In the genomic region with DNA sequence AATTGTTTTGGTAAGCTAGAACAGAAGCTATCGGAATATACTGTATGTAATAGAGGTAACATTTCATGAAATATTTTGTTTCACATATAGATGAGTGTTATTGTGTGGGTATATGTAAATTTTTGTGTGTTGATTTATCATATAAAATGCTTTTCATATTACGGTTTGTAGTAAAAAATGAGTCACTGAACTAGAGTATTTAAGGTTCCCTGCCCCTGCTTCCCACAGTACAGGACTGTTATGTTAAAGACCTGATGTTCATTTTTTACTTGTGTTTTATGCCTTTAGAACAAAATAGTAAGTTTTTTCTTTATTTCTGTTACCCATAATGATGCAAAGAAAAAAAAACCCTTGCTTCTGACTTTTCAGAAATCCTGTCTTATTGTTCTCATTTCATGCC, we compare ENCODE assay signal across 23 cellular contexts.
"Had no signal": no experiment of that assay in that cellular context is flagged by ENCODE, and none has a peak within 500 bp of the region (broad histone marks: within the 10 kb centered on the region; RNA-seq: fewer than 3 reads in every experiment).

No MANE protein-coding gene starts in this region.

- H3K9me3 ChIP-seq: colonic mucosa, lower lobe of right lung, testis had no signal

- DNase-seq: activated B cell treated with CpG ODN at 0.5 μM for 24 hours; activated CD4-positive, alpha-beta T cell treated with anti-CD3 and anti-CD28 coated beads for 36 hours; activated CD4-positive, alpha-beta T cell treated with anti-CD3 and anti-CD28 coated beads, Interleukin-2, amount 50 U/mL, for 4 hours; activated effector memory CD4-positive, alpha-beta T cell treated with Interleukin-2 at 50 U/mL for 16 hours; activated naive CD4-positive, alpha-beta T cell treated with anti-CD3 and anti-CD28 coated beads, Interleukin-2, amount 10 ng/mL, durations not matched to agents 7 days and 5 days; activated naive CD8-positive, alpha-beta T cell treated with anti-CD3 and anti-CD28 coated beads, Interleukin-2, amount 50 U/mL, for 24 hours; activated T-cell treated with anti-CD3 and anti-CD28 coated beads, Interleukin-2, amount 50 U/mL, for 48 hours; aorta; central memory CD4-positive, alpha-beta T cell; colonic mucosa; dorsolateral prefrontal cortex; effector memory CD8-positive, alpha-beta T cell; kidney; lower lobe of right lung; mesendoderm; mucosa of descending colon; occipital lobe; posterior cingulate gyrus; spleen; stimulated activated CD4-positive, alpha-beta T cell treated with anti-CD3 and anti-CD28 coated beads, Interleukin-4, amount 100 ng/mL, for 1 hour; stimulated activated naive CD4-positive, alpha-beta T cell; T1000; testis had no signal

- H3K4me1 ChIP-seq: colonic mucosa, lower lobe of right lung, spleen had no signal

- H3K36me3 ChIP-seq: colonic mucosa, lower lobe of right lung, spleen had no signal

- H3K27me3 ChIP-seq: colonic mucosa, dorsolateral prefrontal cortex, spleen, testis had no signal

- H3K27ac ChIP-seq: colonic mucosa, dorsolateral prefrontal cortex, lower lobe of right lung, spleen had no signal

- H3K4me3 ChIP-seq: colonic mucosa, dorsolateral prefrontal cortex, lower lobe of right lung, mucosa of descending colon, spleen, testis had no signal
